In the genomic region with DNA sequence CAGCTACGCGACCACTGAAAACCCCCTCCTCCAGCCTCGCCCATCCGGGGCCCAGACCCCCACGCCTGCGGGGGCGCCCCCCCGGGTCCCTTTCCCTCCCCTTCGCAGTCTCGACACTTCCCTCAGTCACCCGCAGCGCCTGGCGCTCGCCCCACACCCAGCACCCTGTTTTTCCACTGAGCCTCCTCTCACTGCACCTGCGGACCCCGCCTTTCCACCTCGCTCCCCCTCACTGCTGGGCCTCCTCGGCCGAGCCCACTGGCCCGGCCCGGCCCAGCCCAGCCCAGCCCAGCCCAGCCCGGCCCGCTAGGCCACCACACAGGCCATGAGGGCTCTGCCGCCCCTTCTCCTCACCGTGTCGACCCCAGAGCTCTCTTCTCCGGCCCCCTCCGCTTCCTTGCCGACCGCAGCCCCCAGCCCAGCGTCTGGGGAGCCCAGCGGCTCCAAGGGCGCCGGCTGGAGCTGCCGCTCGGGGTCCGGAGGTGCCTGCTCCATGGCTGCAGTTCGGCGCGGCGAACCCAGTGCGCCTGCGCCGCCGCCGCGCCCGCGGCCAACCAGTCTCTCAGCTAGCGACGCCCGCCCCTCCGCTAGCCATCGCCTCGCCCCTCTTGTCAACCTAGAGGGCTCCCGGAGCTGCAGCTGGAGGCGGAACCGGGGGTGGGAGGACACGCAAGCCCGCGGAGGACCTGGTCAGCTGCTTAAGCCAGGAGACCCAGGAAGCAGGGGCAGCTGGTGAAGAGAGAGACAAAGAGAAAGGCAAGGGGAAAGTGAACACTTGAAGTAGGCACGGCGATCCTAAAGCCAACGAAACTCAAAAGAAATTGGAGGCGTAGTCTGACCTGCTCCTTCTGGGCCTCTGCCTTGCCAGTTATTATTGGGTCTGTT, we compare ENCODE assay signal across 1 cellular context.
TF ChIP-seq lines count a peak whose summit lies in the region.

Gene SNX4 (minus strand): TSS at position 525 of the 885 bp plus-strand sequence. CDS start 30 bp downstream, at position 495.

TF ChIP-seq in HepG2, 621 proteins besides CTCF, POLR2A, EP300 and RAD21 (continued from another document and continues in another):
- TF ChIP-seq ARID4A (CRISPR knock-in tag; IDR thresholded peaks at IDR 0.05; ENCODE audit: borderline replicate concordance) (peak; percentile 91), FOXO1 (CRISPR knock-in tag; IDR thresholded peaks at IDR 0.05) (0 out of 2 replicates have a peak, but pooled peaks have one; percentile 18), ZNF383 (CRISPR knock-in tag; IDR thresholded peaks at IDR 0.05; ENCODE audit: borderline replicate concordance) (no peak), CHD4 (IDR thresholded peaks at IDR 0.05; ENCODE audit: borderline replicate concordance, low read length) (no peak), ZNF446 (CRISPR knock-in tag; IDR thresholded peaks at IDR 0.05) (0 out of 2 replicates have a peak, but pooled peaks have one; percentile 48), HOXA3 (CRISPR knock-in tag; IDR thresholded peaks at IDR 0.05) (peak; percentile 53; the same call in 1 of the 2 replicates), ARID2 (CRISPR knock-in tag; IDR thresholded peaks at IDR 0.05; ENCODE audit: borderline replicate concordance) (no peak), NFIC (IDR thresholded peaks at IDR 0.05; ENCODE audit: low read length) (no peak), HOXA9 (CRISPR knock-in tag; IDR thresholded peaks at IDR 0.05; ENCODE audit: borderline replicate concordance) (no peak), DNMT3B (CRISPR knock-in tag; conservative IDR thresholded peaks at IDR 0.05) (no peak), ZHX1 (CRISPR knock-in tag; IDR thresholded peaks at IDR 0.05; ENCODE audit: low read depth) (no peak), ZNF33A (CRISPR knock-in tag; IDR thresholded peaks at IDR 0.05; ENCODE audit: borderline replicate concordance) (no peak), ZUFSP (CRISPR knock-in tag; IDR thresholded peaks at IDR 0.05; ENCODE audit: borderline replicate concordance) (no peak), NBN (conservative IDR thresholded peaks at IDR 0.05) (no peak), ZNF557 (CRISPR knock-in tag; IDR thresholded peaks at IDR 0.05) (0 out of 2 replicates have a peak, but pooled peaks have one; percentile 29), PHF8 (CRISPR knock-in tag; IDR thresholded peaks at IDR 0.05) (peak; percentile 96), ZNF850 (CRISPR knock-in tag; conservative IDR thresholded peaks at IDR 0.05) (no peak), NR2F6 (IDR thresholded peaks at IDR 0.05) (no peak), NR2F6 (CRISPR knock-in tag; IDR thresholded peaks at IDR 0.05) (no peak), ZNF296 (CRISPR knock-in tag; conservative IDR thresholded peaks at IDR 0.05) (0 out of 2 replicates have a peak, but pooled peaks have one; percentile 22), TP53 (CRISPR knock-in tag; conservative IDR thresholded peaks at IDR 0.05) (no peak), THAP7 (CRISPR knock-in tag; IDR thresholded peaks at IDR 0.05) (no peak), ZNF605 (CRISPR knock-in tag; IDR thresholded peaks at IDR 0.05) (peak; percentile 74), BHLHE40 (IDR thresholded peaks at IDR 0.05; ENCODE audit: low read length) (no peak), ZNF350 (CRISPR knock-in tag; IDR thresholded peaks at IDR 0.05; ENCODE audit: borderline replicate concordance, low read depth) (no peak; the same call in 1 of the 2 replicates), MED13 (CRISPR knock-in tag; IDR thresholded peaks at IDR 0.05) (no peak), MEF2D (CRISPR knock-in tag; IDR thresholded peaks at IDR 0.05) (no peak), PAX8 (CRISPR knock-in tag; IDR thresholded peaks at IDR 0.05; ENCODE audit: borderline replicate concordance) (no peak), CCDC6 (CRISPR knock-in tag; IDR thresholded peaks at IDR 0.05) (no peak), USF2 (IDR thresholded peaks at IDR 0.05; ENCODE audit: low read depth, low read length) (no peak), USF2 (CRISPR knock-in tag; IDR thresholded peaks at IDR 0.05; ENCODE audit: borderline replicate concordance) (no peak), SMC3 (IDR thresholded peaks at IDR 0.05; ENCODE audit: low read length) (no peak), ZNF781 (CRISPR knock-in tag; IDR thresholded peaks at IDR 0.05; ENCODE audit: borderline replicate concordance, not compliant biosample characterization) (no peak), DRAP1 (CRISPR knock-in tag; IDR thresholded peaks at IDR 0.05) (peak; percentile 84), ZBTB20 (CRISPR knock-in tag; IDR thresholded peaks at IDR 0.05; ENCODE audit: borderline replicate concordance, low read depth) (0 out of 2 replicates have a peak, but pooled peaks have one; percentile 23), ZNF513 (CRISPR knock-in tag; conservative IDR thresholded peaks at IDR 0.05) (no peak), ZNF713 (CRISPR knock-in tag; IDR thresholded peaks at IDR 0.05) (no peak)
- TF ChIP-seq, protein P1, sequence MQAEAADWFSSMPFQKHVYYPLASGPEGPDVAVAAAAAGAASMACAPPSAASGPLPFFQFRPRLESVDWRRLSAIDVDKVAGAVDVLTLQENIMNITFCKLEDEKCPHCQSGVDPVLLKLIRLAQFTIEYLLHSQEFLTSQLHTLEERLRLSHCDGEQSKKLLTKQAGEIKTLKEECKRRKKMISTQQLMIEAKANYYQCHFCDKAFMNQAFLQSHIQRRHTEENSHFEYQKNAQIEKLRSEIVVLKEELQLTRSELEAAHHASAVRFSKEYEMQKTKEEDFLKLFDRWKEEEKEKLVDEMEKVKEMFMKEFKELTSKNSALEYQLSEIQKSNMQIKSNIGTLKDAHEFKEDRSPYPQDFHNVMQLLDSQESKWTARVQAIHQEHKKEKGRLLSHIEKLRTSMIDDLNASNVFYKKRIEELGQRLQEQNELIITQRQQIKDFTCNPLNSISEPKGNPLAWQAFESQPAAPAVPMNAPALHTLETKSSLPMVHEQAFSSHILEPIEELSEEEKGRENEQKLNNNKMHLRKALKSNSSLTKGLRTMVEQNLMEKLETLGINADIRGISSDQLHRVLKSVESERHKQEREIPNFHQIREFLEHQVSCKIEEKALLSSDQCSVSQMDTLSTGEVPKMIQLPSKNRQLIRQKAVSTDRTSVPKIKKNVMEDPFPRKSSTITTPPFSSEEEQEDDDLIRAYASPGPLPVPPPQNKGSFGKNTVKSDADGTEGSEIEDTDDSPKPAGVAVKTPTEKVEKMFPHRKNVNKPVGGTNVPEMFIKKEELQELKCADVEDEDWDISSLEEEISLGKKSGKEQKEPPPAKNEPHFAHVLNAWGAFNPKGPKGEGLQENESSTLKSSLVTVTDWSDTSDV (CRISPR knock-in tag; IDR thresholded peaks at IDR 0.05) = no peak
- TF ChIP-seq, protein P2, sequence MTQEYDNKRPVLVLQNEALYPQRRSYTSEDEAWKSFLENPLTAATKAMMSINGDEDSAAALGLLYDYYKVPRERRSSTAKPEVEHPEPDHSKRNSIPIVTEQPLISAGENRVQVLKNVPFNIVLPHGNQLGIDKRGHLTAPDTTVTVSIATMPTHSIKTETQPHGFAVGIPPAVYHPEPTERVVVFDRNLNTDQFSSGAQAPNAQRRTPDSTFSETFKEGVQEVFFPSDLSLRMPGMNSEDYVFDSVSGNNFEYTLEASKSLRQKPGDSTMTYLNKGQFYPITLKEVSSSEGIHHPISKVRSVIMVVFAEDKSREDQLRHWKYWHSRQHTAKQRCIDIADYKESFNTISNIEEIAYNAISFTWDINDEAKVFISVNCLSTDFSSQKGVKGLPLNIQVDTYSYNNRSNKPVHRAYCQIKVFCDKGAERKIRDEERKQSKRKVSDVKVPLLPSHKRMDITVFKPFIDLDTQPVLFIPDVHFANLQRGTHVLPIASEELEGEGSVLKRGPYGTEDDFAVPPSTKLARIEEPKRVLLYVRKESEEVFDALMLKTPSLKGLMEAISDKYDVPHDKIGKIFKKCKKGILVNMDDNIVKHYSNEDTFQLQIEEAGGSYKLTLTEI (CRISPR knock-in tag; conservative IDR thresholded peaks at IDR 0.05) = no peak
